ENCODE assay signal across 29 cellular contexts in genomic region chr10:47123889-47124288, GRCh38.
"Had no signal": no experiment of that assay in that cellular context is flagged by ENCODE, and none has a peak within 500 bp of the region (broad histone marks: within the 10 kb centered on the region; RNA-seq: fewer than 3 reads in every experiment).

No MANE protein-coding gene starts in this region.

- H3K27me3 Mint-ChIP-seq: stimulated activated naive CD8-positive, alpha-beta T cell treated with anti-CD3 and anti-CD28 coated beads, Interleukin-15, Interleukin-2, amounts not matched to agents 100 ng/mL and 50 ng/mL, for 24 hours had no signal

- H3K9me3 Mint-ChIP-seq: memory B cell; natural killer cell treated with Interleukin-12 subunit alpha and Interleukin-12 subunit beta and Interleukin-15 and Interleukin-18, amount 100 ng/mL, for 72 hours; stimulated activated naive CD8-positive, alpha-beta T cell treated with anti-CD3 and anti-CD28 coated beads, Interleukin-15, Interleukin-2, amounts not matched to agents 100 ng/mL and 50 ng/mL, for 24 hours had no signal

- ATAC-seq: left colon; mucosa of descending colon; naive thymus-derived CD4-positive, alpha-beta T cell; pancreas; right cardiac atrium; sciatic nerve had no signal

- H3K36me3 ChIP-seq: left ventricle myocardium inferior, pancreas, prostate gland, suprapubic skin, thoracic aorta, tibial artery, uterus had no signal

- H3K4me1 ChIP-seq: left ventricle myocardium inferior, pancreas, prostate gland, suprapubic skin, tibial artery, uterus had no signal

- H3K9me3 ChIP-seq: mucosa of descending colon, pancreas, prostate gland, suprapubic skin, thoracic aorta, tibial artery, uterus had no signal

- H3K4me3 Mint-ChIP-seq: immature natural killer cell; memory B cell; naive thymus-derived CD4-positive, alpha-beta T cell; natural killer cell treated with Interleukin-12 subunit alpha and Interleukin-12 subunit beta and Interleukin-15 and Interleukin-18, amount 100 ng/mL, for 72 hours; stimulated activated naive CD8-positive, alpha-beta T cell treated with anti-CD3 and anti-CD28 coated beads, Interleukin-15, Interleukin-2, amounts not matched to agents 100 ng/mL and 50 ng/mL, for 24 hours had no signal

- DNase-seq: hypothalamus; immature natural killer cell; kidney; left colon; left ventricle myocardium inferior; midbrain; mucosa of descending colon; naive thymus-derived CD4-positive, alpha-beta T cell; nucleus accumbens; pancreas; posterior cingulate gyrus; retina; right cardiac atrium; stimulated activated CD4-positive, alpha-beta T cell treated with anti-CD3 and anti-CD28 coated beads, Interleukin-12 subunit alpha, Interleukin-12 subunit beta, amount 100 ng/mL, for 4 hours; stimulated activated CD4-positive, alpha-beta T cell treated with anti-CD3 and anti-CD28 coated beads, Interleukin-15, amount 100 ng/mL, for 24 hours; stimulated activated CD4-positive, alpha-beta T cell treated with anti-CD3 and anti-CD28 coated beads, Interleukin-2, amount 100 ng/mL, for 24 hours; stimulated activated CD4-positive, alpha-beta T cell treated with anti-CD3 and anti-CD28 coated beads, Interleukin-4, amount 100 ng/mL, for 1 hour; stimulated activated naive CD4-positive, alpha-beta T cell; tibial artery; trophoblast cell; uterus had no signal

- H3K36me3 Mint-ChIP-seq: immature natural killer cell; memory B cell; natural killer cell treated with Interleukin-12 subunit alpha and Interleukin-12 subunit beta and Interleukin-15 and Interleukin-18, amount 100 ng/mL, for 72 hours had no signal

- H3K4me1 Mint-ChIP-seq: immature natural killer cell, memory B cell had no signal

- H3K27ac ChIP-seq: left ventricle myocardium inferior, pancreas, prostate gland, skin epidermis, suprapubic skin, thoracic aorta, tibial artery, uterus had no signal

- H3K4me3 ChIP-seq: left ventricle myocardium inferior, mucosa of descending colon, pancreas, prostate gland, skin epidermis, suprapubic skin, thoracic aorta, tibial artery, uterus had no signal

- H3K27ac Mint-ChIP-seq: immature natural killer cell; memory B cell; naive thymus-derived CD4-positive, alpha-beta T cell; natural killer cell treated with Interleukin-12 subunit alpha and Interleukin-12 subunit beta and Interleukin-15 and Interleukin-18, amount 100 ng/mL, for 72 hours; stimulated activated naive CD8-positive, alpha-beta T cell treated with anti-CD3 and anti-CD28 coated beads, Interleukin-15, Interleukin-2, amounts not matched to agents 100 ng/mL and 50 ng/mL, for 24 hours had no signal

- H3K27me3 ChIP-seq: pancreas, suprapubic skin, tibial artery, uterus had no signal
